ENCODE assay signal across 14 cellular contexts in genomic region chr2:238235856-238236255, GRCh38.
"Had no signal": no experiment of that assay in that cellular context is flagged by ENCODE, and none has a peak within 500 bp of the region (broad histone marks: within the 10 kb centered on the region; RNA-seq: fewer than 3 reads in every experiment).

No MANE protein-coding gene starts in this region.

- H3K9me3 Mint-ChIP-seq: memory B cell; stimulated activated memory B cell treated with anti-CD40 and anti-IgM and Interleukin-4, amounts not matched to agents 10 μg/mL and 1 μg/mL and 100 μg/mL, for 72 hours had no signal

- H3K36me3 ChIP-seq: breast epithelium, left ventricle myocardium inferior, neural progenitor cell, ovary had no signal

- ATAC-seq: activated CD8-positive, alpha-beta memory T cell treated with anti-CD3 and anti-CD28 coated beads, Interleukin-2, amount 10 ng/mL, durations not matched to agents 7 days and 5 days; stimulated activated memory B cell treated with anti-CD40 and anti-IgM and Interleukin-4, amounts not matched to agents 10 μg/mL and 1 μg/mL and 100 μg/mL, for 72 hours had no signal

- H3K27ac ChIP-seq: breast epithelium, left ventricle myocardium inferior, neural progenitor cell, ovary had no signal

- DNase-seq: activated CD4-positive, alpha-beta T cell treated with anti-CD3 and anti-CD28 coated beads, Interleukin-2, amount 50 U/mL, for 48 hours; activated CD4-positive, CD25-positive, alpha-beta regulatory T cell treated with anti-CD3 and anti-CD28 coated beads, Interleukin-2, amount 50 U/mL, for 72 hours; activated CD8-positive, alpha-beta memory T cell treated with anti-CD3 and anti-CD28 coated beads, Interleukin-2, amount 10 ng/mL, durations not matched to agents 7 days and 5 days; activated T-cell treated with anti-CD3 and anti-CD28 coated beads, Interleukin-2, amount 50 U/mL, for 1 hour; aorta; cerebellar nuclear complex; effector CD8-positive, alpha-beta T cell; left ventricle myocardium inferior; ovary; stimulated activated CD4-positive, alpha-beta T cell treated with anti-CD3 and anti-CD28 coated beads, Interleukin-2, amount 100 ng/mL, for 48 hours had no signal

- H3K4me3 Mint-ChIP-seq: memory B cell; stimulated activated memory B cell treated with anti-CD40 and anti-IgM and Interleukin-4, amounts not matched to agents 10 μg/mL and 1 μg/mL and 100 μg/mL, for 72 hours had no signal

- H3K4me3 ChIP-seq: breast epithelium, left ventricle myocardium inferior, neural progenitor cell, ovary had no signal

- H3K27me3 ChIP-seq: ovary had no signal

- H3K27ac Mint-ChIP-seq: activated CD8-positive, alpha-beta memory T cell treated with anti-CD3 and anti-CD28 coated beads, Interleukin-2, amount 10 ng/mL, durations not matched to agents 7 days and 5 days; memory B cell; neural progenitor cell; stimulated activated memory B cell treated with anti-CD40 and anti-IgM and Interleukin-4, amounts not matched to agents 10 μg/mL and 1 μg/mL and 100 μg/mL, for 72 hours had no signal

- H3K36me3 Mint-ChIP-seq: activated CD8-positive, alpha-beta memory T cell treated with anti-CD3 and anti-CD28 coated beads, Interleukin-2, amount 10 ng/mL, durations not matched to agents 7 days and 5 days had no signal

- H3K9me3 ChIP-seq: breast epithelium, left ventricle myocardium inferior, ovary had no signal
